Comparison of ENCODE assay signal across 1 cellular context in genomic region chr3:52392216-52392930, GRCh38.
TF ChIP-seq lines count a peak whose summit lies in the region.

No MANE protein-coding gene starts in this region.

TF ChIP-seq in H1, 55 proteins besides CTCF, POLR2A, EP300 and RAD21:
- TF ChIP-seq RXRA (IDR thresholded peaks at IDR 0.05; ENCODE audit: insufficient read depth, low read depth, low read length), result no peak
- no peak for TF ChIP-seq GTF2F1 (IDR thresholded peaks at IDR 0.05; ENCODE audit: borderline replicate concordance, low read depth, low read length)
- no peak for TF ChIP-seq CBX8 (IDR thresholded peaks at IDR 0.05; ENCODE audit: borderline replicate concordance, low read depth, low read length)
- TF ChIP-seq NRF1 (IDR thresholded peaks at IDR 0.05; ENCODE audit: low read depth, low read length), result no peak
- TF ChIP-seq SP2 (IDR thresholded peaks at IDR 0.05; ENCODE audit: low read length), result no peak
TF ChIP-seq in H1: peak in this region for 0.
